In genomic region chr14:35257809-35258208, GRCh38 we compare ENCODE assay signal across 22 cellular contexts. TPM values are rescaled to one million over a fixed set of nuclear protein-coding genes. Genes with fewer than 3 reads are reported as not detected.
A peak's percentile ranks its signal among the peaks of the same experiment; 100 is the strongest.
DNase-seq lines count a peak whose midpoint lies in the region; ATAC-seq and TF ChIP-seq lines count a peak whose summit lies in the region.
"Had no signal": no experiment of that assay in that cellular context is flagged by ENCODE, and none has a peak within 500 bp of the region (broad histone marks: within the 10 kb centered on the region; RNA-seq: fewer than 3 reads in every experiment).

No MANE protein-coding gene starts in this region.

- WGBS in GM23248 (ENCODE audit: low coverage in 1 of 2, low lambda C conversion rate in 2 of 2, missing lambda C conversion rate in 2 of 2), 2 experiments, result 42 to 56% methylated on average over 1 of the region's 1 CpG

- H3K9me3 ChIP-seq in GM23248 (ENCODE audit: low read depth) (no peaks in the 10 kb centered on the region), PC-3 (ENCODE audit: low read length) (no peaks in the 10 kb centered on the region)
- H3K9me3 ChIP-seq: esophagus squamous epithelium, right atrium auricular region, transverse colon had no signal

- POLR2A ChIA-PET in PC-3 (lab: Charles Lee; ENCODE audit: unreplicated experiment), result interaction anchor here (0.6 kb wide), 1 partner anchor 25 kb away, joined by 7 read pairs; no protein-coding TSS in a partner anchor

- DNase-seq in GM23248 (peak; percentile 11), PC-3 (peak; percentile 27), dermis blood vessel endothelial cell (peak; percentile 33), iris pigment epithelial cell (ENCODE audit: low read depth) (peak; percentile 65), amniotic stem cell (lab: John Stamatoyannopoulos, UW) (no peak), ureter (ENCODE audit: low spot score) (no peak)
- DNase-seq in stimulated activated CD4-positive, alpha-beta T cell treated with anti-CD3 and anti-CD28 coated beads, Interleukin-2, amount 100 ng/mL, for 24 hours, result no peak
- DNase-seq: activated CD4-positive, alpha-beta T cell treated with anti-CD3 and anti-CD28 coated beads, Interleukin-2, amount 10 ng/mL, durations not matched to agents 24 days and 14 days; activated naive CD4-positive, alpha-beta T cell; activated T-cell treated with anti-CD3 and anti-CD28 coated beads, Interleukin-2, amount 50 U/mL, for 24 hours; DMS79 treated with DMSO at 0.1 percent for 48 hours; effector memory CD4-positive, alpha-beta T cell; esophagus squamous epithelium; kidney; NCI-H1436; spleen; stimulated activated CD4-positive, alpha-beta T cell treated with anti-CD3 and anti-CD28 coated beads, Interleukin-2, amount 100 ng/mL, for 48 hours; transverse colon had no signal

- H3K9me2 ChIP-seq in GM23248 (ENCODE audit: insufficient read depth) (no peaks in the 10 kb centered on the region), PC-3 (replicated peaks; ENCODE audit: low read length) (no peaks in the 10 kb centered on the region)

- H3K27ac ChIP-seq in GM23248 (no peak overlapping the region), PC-3 (ENCODE audit: low read length) (0 out of 2 replicates have a peak overlapping the region, but pooled peaks have one; percentile 2)
- H3K27ac ChIP-seq: C4-2B, esophagus squamous epithelium, neural progenitor cell, spleen, transverse colon had no signal

- intact Hi-C loops in PC-3 (cut with micrococcal nuclease), result no loop called here

- BruUV-seq in PC-3 (replicated peaks; lab: Mats Ljungman, UMichigan), result no TSS peak

- H3K36me3 ChIP-seq in GM23248 (ENCODE audit: low read depth) (no peaks in the 10 kb centered on the region), PC-3 (ENCODE audit: low read depth, low read length) (peaks cover 8% of the 10 kb centered on the region)
- H3K36me3 ChIP-seq: neural progenitor cell, right atrium auricular region, transverse colon had no signal

- no peak overlapping the region for H3K4me2 ChIP-seq in GM23248 (ENCODE audit: unreplicated experiment)
- H3K4me2 ChIP-seq in PC-3 (ENCODE audit: low read length), result no peak overlapping the region
- H3K4me2 ChIP-seq: neural progenitor cell had no signal

- peak; percentile 21; the same call in 1 of the 2 replicates for ATAC-seq in PC-3

- no peaks in the 10 kb centered on the region for H3K4me1 ChIP-seq in GM23248 (ENCODE audit: insufficient read depth)
- H3K4me1 ChIP-seq in PC-3 (ENCODE audit: insufficient read depth, low read length), result peaks cover 19% of the 10 kb centered on the region
- H3K4me1 ChIP-seq: neural progenitor cell, transverse colon had no signal

- in situ Hi-C loops in GM23248 (cut with MboI), result no loop called here

- H3F3A ChIP-seq in GM23248 (ENCODE audit: insufficient read depth), result no peaks in the 10 kb centered on the region
- H3F3A ChIP-seq in PC-3 (ENCODE audit: low read length, unreplicated experiment), result no peaks in the 10 kb centered on the region

- H3K4me3 ChIP-seq in GM23248 (no peak overlapping the region), PC-3 (ENCODE audit: low read length) (no peak overlapping the region)
- H3K4me3 ChIP-seq: esophagus squamous epithelium, lung, neural progenitor cell, right atrium auricular region, spleen, transverse colon had no signal

- TF ChIP-seq CTCF in PC-3 (conservative IDR thresholded peaks at IDR 0.05; ENCODE audit: low read depth, low read length), result no peak

- CTCF ChIA-PET in PC-3 (lab: Charles Lee), result no interaction called here

- H4K20me1 ChIP-seq in GM23248 (ENCODE audit: insufficient read depth), result no peaks in the 10 kb centered on the region
- no peaks in the 10 kb centered on the region for H4K20me1 ChIP-seq in PC-3 (ENCODE audit: low read length)

- H2AFZ ChIP-seq in GM23248 (no peak overlapping the region), PC-3 (ENCODE audit: low read length) (no peak overlapping the region)
- H2AFZ ChIP-seq: neural progenitor cell had no signal

- H3K79me2 ChIP-seq in GM23248 (ENCODE audit: insufficient read depth) (no peaks in the 10 kb centered on the region), PC-3 (ENCODE audit: low read length) (no peaks in the 10 kb centered on the region)

- H3K27me3 ChIP-seq in GM23248 (replicated peaks; ENCODE audit: insufficient read depth) (no peaks in the 10 kb centered on the region), PC-3 (ENCODE audit: low read length) (no peaks in the 10 kb centered on the region)
- H3K27me3 ChIP-seq: esophagus squamous epithelium, neural progenitor cell, right atrium auricular region, spleen, transverse colon had no signal

- H3K9ac ChIP-seq in GM23248 (no peak overlapping the region), PC-3 (ENCODE audit: low read length) (no peak overlapping the region)
- H3K9ac ChIP-seq: neural progenitor cell had no signal

RNA-seq across cellular contexts. Expression of gene PSMA6, which starts 34.4 kb away (rescaled TPM):
- 171 and 198 TPM in 2 replicates for total RNA-seq in GM23248 (2014; rRNA removed; shearing (Covaris generic))
- 225 and 227 TPM in 2 replicates for polyA plus RNA-seq in GM23248 (2016; fragmentation: Nextera tagmentation; extraction: Ambion mirVana)
- 307 and 308 TPM in 2 replicates for total RNA-seq in PC-3 (2014; rRNA removed)
- total RNA-seq in dermis blood vessel endothelial cell, result 203 and 270 TPM in 2 replicates
- total RNA-seq in ureter, result 173 TPM

Comparison
In these comparisons a context has a peak if more than half of its experiments do, and no peak if none do; other contexts are left out.
1. DNase-seq: peak in GM23248 (single experiment), PC-3 (single experiment), dermis blood vessel endothelial cell (single experiment) and iris pigment epithelial cell (single experiment); none in stimulated activated CD4-positive, alpha-beta T cell treated with anti-CD3 and anti-CD28 coated beads, Interleukin-2, amount 100 ng/mL, for 24 hours (0 of 2), amniotic stem cell (single experiment) and ureter (single experiment).